18 cellular contexts compared by ENCODE assay signal in genomic region chr1:46021046-46021822, GRCh38.
DNase-seq lines count a peak whose midpoint lies in the region; ATAC-seq, FAIRE-seq and TF ChIP-seq lines count a peak whose summit lies in the region.
"Had no signal": no experiment of that assay in that cellular context is flagged by ENCODE, and none has a peak within 500 bp of the region (broad histone marks: within the 10 kb centered on the region; RNA-seq: fewer than 3 reads in every experiment).

No MANE protein-coding gene starts in this region.

- peaks cover 10% of the 10 kb centered on the region; the same call in 1 of the 2 replicates for H3K36me3 Mint-ChIP-seq in HFFc6 (ENCODE audit: low read depth)
- no peaks in the 10 kb centered on the region for H3K36me3 Mint-ChIP-seq in natural killer cell treated with Interleukin-12 subunit alpha and Interleukin-12 subunit beta and Interleukin-15 and Interleukin-18, amount 100 ng/mL, for 72 hours

- no peak overlapping the region for H3K27ac Mint-ChIP-seq in HFFc6
- H3K27ac Mint-ChIP-seq in natural killer cell treated with Interleukin-12 subunit alpha and Interleukin-12 subunit beta and Interleukin-15 and Interleukin-18, amount 100 ng/mL, for 72 hours, result no peak overlapping the region
- H3K27ac Mint-ChIP-seq: activated CD4-positive, alpha-beta T cell treated with anti-CD3 and anti-CD28 coated beads, Interleukin-2, amount 10 ng/mL, durations not matched to agents 7 days and 5 days; stimulated activated memory B cell treated with anti-CD40 and anti-IgM and Interleukin-4, amounts not matched to agents 10 μg/mL and 1 μg/mL and 100 μg/mL, for 72 hours had no signal

- H3K4me3 ChIP-seq in bronchial epithelial cell (ENCODE audit: low read depth, low read length) (no peak overlapping the region), psoas muscle (no peak overlapping the region)
- H3K4me3 ChIP-seq: thyroid gland had no signal

- no peaks in the 10 kb centered on the region for H3K27me3 ChIP-seq in bronchial epithelial cell (ENCODE audit: control insufficient read depth, insufficient read depth, low read length)
- H3K27me3 ChIP-seq in psoas muscle (ENCODE audit: insufficient read depth in 3 of 3, low read length in 2 of 3), result no peaks in the 10 kb centered on the region
- H3K27me3 ChIP-seq: thyroid gland had no signal

- H3K36me3 ChIP-seq in bronchial epithelial cell (ENCODE audit: control insufficient read depth, insufficient read depth, low read length) (peaks cover 3% of the 10 kb centered on the region), psoas muscle (ENCODE audit: insufficient read depth in 1 of 2, low read depth in 1 of 2) (peaks cover 3 to 79% of the 10 kb centered on the region in 2 donors)

- H3K4me3 Mint-ChIP-seq in HFFc6, result no peak overlapping the region
- no peak overlapping the region for H3K4me3 Mint-ChIP-seq in natural killer cell treated with Interleukin-12 subunit alpha and Interleukin-12 subunit beta and Interleukin-15 and Interleukin-18, amount 100 ng/mL, for 72 hours
- H3K4me3 Mint-ChIP-seq: activated CD4-positive, alpha-beta T cell treated with anti-CD3 and anti-CD28 coated beads, Interleukin-2, amount 10 ng/mL, durations not matched to agents 7 days and 5 days; stimulated activated memory B cell treated with anti-CD40 and anti-IgM and Interleukin-4, amounts not matched to agents 10 μg/mL and 1 μg/mL and 100 μg/mL, for 72 hours had no signal

- H3K27ac ChIP-seq in psoas muscle, result no peak overlapping the region
- H3K27ac ChIP-seq: epithelial cell of prostate, thyroid gland had no signal

- TF ChIP-seq CTCF in HFFc6 (IDR thresholded peaks at IDR 0.05), result peak; percentile 19; the same call in 1 of the 2 replicates
- TF ChIP-seq CTCF in bronchial epithelial cell (IDR thresholded peaks at IDR 0.05; ENCODE audit: insufficient read depth, low read length, severe bottlenecking), result peak; percentile 5
- peak; percentile 6 for TF ChIP-seq CTCF in psoas muscle (IDR thresholded peaks at IDR 0.05)

- no peak for FAIRE-seq in bronchial epithelial cell (lab: Jason Lieb, UNC)
- FAIRE-seq: GM18507 had no signal

- peaks cover 23% of the 10 kb centered on the region for H3K4me1 ChIP-seq in psoas muscle
- H3K4me1 ChIP-seq: thyroid gland had no signal

- ATAC-seq in psoas muscle, result peak; percentile 32 to 44 (median 36)
- no peak for ATAC-seq in natural killer cell treated with Interleukin-12 subunit alpha and Interleukin-12 subunit beta and Interleukin-15 and Interleukin-18, amount 100 ng/mL, for 72 hours
- ATAC-seq: stimulated activated memory B cell treated with anti-CD40 and anti-IgM and Interleukin-4, amounts not matched to agents 10 μg/mL and 1 μg/mL and 100 μg/mL, for 72 hours had no signal

- intact Hi-C loops in psoas muscle (cut with DNase I), result no loop called here

- H3K9me3 ChIP-seq in psoas muscle, result no peaks in the 10 kb centered on the region
- H3K9me3 ChIP-seq: thyroid gland had no signal

- no peaks in the 10 kb centered on the region for H3K9me3 Mint-ChIP-seq in HFFc6
- no peaks in the 10 kb centered on the region for H3K9me3 Mint-ChIP-seq in natural killer cell treated with Interleukin-12 subunit alpha and Interleukin-12 subunit beta and Interleukin-15 and Interleukin-18, amount 100 ng/mL, for 72 hours
- H3K9me3 Mint-ChIP-seq: activated CD4-positive, alpha-beta T cell treated with anti-CD3 and anti-CD28 coated beads, Interleukin-2, amount 10 ng/mL, durations not matched to agents 7 days and 5 days; stimulated activated memory B cell treated with anti-CD40 and anti-IgM and Interleukin-4, amounts not matched to agents 10 μg/mL and 1 μg/mL and 100 μg/mL, for 72 hours had no signal

- no peaks in the 10 kb centered on the region for H3K27me3 Mint-ChIP-seq in HFFc6 (ENCODE audit: insufficient read depth)
- no peaks in the 10 kb centered on the region for H3K27me3 Mint-ChIP-seq in natural killer cell treated with Interleukin-12 subunit alpha and Interleukin-12 subunit beta and Interleukin-15 and Interleukin-18, amount 100 ng/mL, for 72 hours
- H3K27me3 Mint-ChIP-seq: activated CD4-positive, alpha-beta T cell treated with anti-CD3 and anti-CD28 coated beads, Interleukin-2, amount 10 ng/mL, durations not matched to agents 7 days and 5 days; stimulated activated memory B cell treated with anti-CD40 and anti-IgM and Interleukin-4, amounts not matched to agents 10 μg/mL and 1 μg/mL and 100 μg/mL, for 72 hours had no signal

- no peak for DNase-seq in HFFc6
- peak; percentile 23 for DNase-seq in NCI-H1092 treated with DMSO at 0.1 percent for 48 hours (lab: John Stamatoyannopoulos, UW)
- no peak for DNase-seq in bronchial epithelial cell (ENCODE audit: low read depth)
- DNase-seq in psoas muscle, result no peak
- no peak for DNase-seq in NCI-H1436 (lab: John Stamatoyannopoulos, UW)
- DNase-seq in natural killer cell treated with Interleukin-12 subunit alpha and Interleukin-12 subunit beta and Interleukin-15 and Interleukin-18, amount 100 ng/mL, for 72 hours (ENCODE audit: low spot score), result no peak
- no peak for DNase-seq in stimulated activated naive CD4-positive, alpha-beta T cell (lab: John Stamatoyannopoulos, UW)
- DNase-seq: activated CD4-positive, alpha-beta T cell treated with anti-CD3 and anti-CD28 coated beads, Interleukin-2, amount 10 ng/mL, durations not matched to agents 7 days and 5 days; activated effector memory CD4-positive, alpha-beta T cell treated with Interleukin-2 at 50 U/mL for 16 hours; AML-193; left cardiac atrium; MV-4-11; stimulated activated CD4-positive, alpha-beta T cell treated with anti-CD3 and anti-CD28 coated beads, Interleukin-15, amount 100 ng/mL, for 24 hours; SW 1271; thyroid gland had no signal

- no peaks in the 10 kb centered on the region for H3K4me1 Mint-ChIP-seq in HFFc6 (ENCODE audit: low read depth)
- H3K4me1 Mint-ChIP-seq in natural killer cell treated with Interleukin-12 subunit alpha and Interleukin-12 subunit beta and Interleukin-15 and Interleukin-18, amount 100 ng/mL, for 72 hours (ENCODE audit: low read depth in 2 of 2), result no peaks in the 10 kb centered on the region
- H3K4me1 Mint-ChIP-seq: activated CD4-positive, alpha-beta T cell treated with anti-CD3 and anti-CD28 coated beads, Interleukin-2, amount 10 ng/mL, durations not matched to agents 7 days and 5 days; stimulated activated memory B cell treated with anti-CD40 and anti-IgM and Interleukin-4, amounts not matched to agents 10 μg/mL and 1 μg/mL and 100 μg/mL, for 72 hours had no signal

- 84 to 89% (median 88%) methylated on average over 1 of the region's 1 CpG for WGBS in psoas muscle, 3 donors

Comparison
In these comparisons a context has a peak if more than half of its experiments do, and no peak if none do; other contexts are left out.
1. ATAC-seq: peak in psoas muscle (4 of 4); none in natural killer cell treated with Interleukin-12 subunit alpha and Interleukin-12 subunit beta and Interleukin-15 and Interleukin-18, amount 100 ng/mL, for 72 hours (0 of 2).
2. Peak in every context shown above with its lines, with median percentiles within 50 percentile points of each other: CTCF ChIP-seq.